In genomic region chr17:82437325-82437668, GRCh38 we compare ENCODE assay signal across 17 cellular contexts. TPM values are rescaled to one million over a fixed set of nuclear protein-coding genes. Genes with fewer than 3 reads are reported as not detected.
DNase-seq lines count a peak whose midpoint lies in the region; ATAC-seq and TF ChIP-seq lines count a peak whose summit lies in the region.
"Had no signal": no experiment of that assay in that cellular context is flagged by ENCODE, and none has a peak within 500 bp of the region (broad histone marks: within the 10 kb centered on the region; RNA-seq: fewer than 3 reads in every experiment).

No MANE protein-coding gene starts in this region.

- no peak for TF ChIP-seq CTCF in SK-N-SH (IDR thresholded peaks at IDR 0.05)
- TF ChIP-seq CTCF in body of pancreas (IDR thresholded peaks at IDR 0.05), result no peak

- H3K9me3 Mint-ChIP-seq in stimulated activated memory B cell treated with anti-CD40 and anti-IgM and Interleukin-4, amounts not matched to agents 10 μg/mL and 1 μg/mL and 100 μg/mL, for 72 hours, result no peaks in the 10 kb centered on the region
- H3K9me3 Mint-ChIP-seq: CD4-positive, CD25-positive, alpha-beta regulatory T cell; GM23338 had no signal

- POLR2A ChIA-PET in SK-N-SH (lab: Yijun Ruan, JAX), result no interaction called here

- no peak for ATAC-seq in SK-N-SH treated with all-trans-retinoic acid at 6 μM for 48 hours
- peak; percentile 27 for ATAC-seq in body of pancreas
- no peak for ATAC-seq in stimulated activated memory B cell treated with anti-CD40 and anti-IgM and Interleukin-4, amounts not matched to agents 10 μg/mL and 1 μg/mL and 100 μg/mL, for 72 hours
- no peak for ATAC-seq in HG03432 (IDR thresholded peaks at IDR 0.05; ENCODE audit: unreplicated experiment)
- ATAC-seq in HG03439 (IDR thresholded peaks at IDR 0.05; ENCODE audit: unreplicated experiment), result no peak
- ATAC-seq: GM23338 had no signal

- H3K36me3 ChIP-seq in SK-N-SH (replicated peaks in 1 of 2; ENCODE audit: control insufficient read depth in 1 of 2, insufficient read depth in 2 of 2, low read length in 1 of 2) (peaks cover 0 to 18% of the 10 kb centered on the region in 2 experiments), body of pancreas (replicated peaks in 1 of 2; ENCODE audit: insufficient read depth in 1 of 2, low read depth in 2 of 2) (no peaks in the 10 kb centered on the region)

- DNase-seq in SK-N-SH, result peak; percentile 34
- peak; percentile 32 for DNase-seq in D341Med (ENCODE audit: low spot score)
- peak in 1 of 4 donors; percentile 27 for DNase-seq in body of pancreas
- no peak for DNase-seq in DMS53 (lab: John Stamatoyannopoulos, UW)
- DNase-seq: 8988T; AML-193; Calu3; CD4-positive, CD25-positive, alpha-beta regulatory T cell; DND-41; GDM1; IMR-90 had no signal

- H3K27ac Mint-ChIP-seq in stimulated activated memory B cell treated with anti-CD40 and anti-IgM and Interleukin-4, amounts not matched to agents 10 μg/mL and 1 μg/mL and 100 μg/mL, for 72 hours, result peak overlapping the region; percentile 10
- H3K27ac Mint-ChIP-seq: GM23338 had no signal

- H3K9me3 ChIP-seq in SK-N-SH (no peaks in the 10 kb centered on the region), body of pancreas (no peaks in the 10 kb centered on the region)
- H3K9me3 ChIP-seq: BLaER1 had no signal

- H3K27ac ChIP-seq in SK-N-SH (ENCODE audit: low read depth in 2 of 2, low read length in 1 of 2) (no peak overlapping the region), body of pancreas (peak overlapping the region; percentile 49 to 82 (median 76))

- no peaks in the 10 kb centered on the region for H3K27me3 Mint-ChIP-seq in stimulated activated memory B cell treated with anti-CD40 and anti-IgM and Interleukin-4, amounts not matched to agents 10 μg/mL and 1 μg/mL and 100 μg/mL, for 72 hours
- H3K27me3 Mint-ChIP-seq: CD4-positive, CD25-positive, alpha-beta regulatory T cell had no signal

- TF ChIP-seq EP300 in SK-N-SH (IDR thresholded peaks at IDR 0.05; ENCODE audit: borderline replicate concordance in 1 of 2, low read depth in 1 of 2, low read length in 1 of 2), result no peak

- CTCF ChIA-PET in SK-N-SH (lab: Yijun Ruan, JAX), result no interaction called here

- peaks cover 52% of the 10 kb centered on the region for H3K4me1 Mint-ChIP-seq in stimulated activated memory B cell treated with anti-CD40 and anti-IgM and Interleukin-4, amounts not matched to agents 10 μg/mL and 1 μg/mL and 100 μg/mL, for 72 hours

- H3K4me3 Mint-ChIP-seq in stimulated activated memory B cell treated with anti-CD40 and anti-IgM and Interleukin-4, amounts not matched to agents 10 μg/mL and 1 μg/mL and 100 μg/mL, for 72 hours, result no peak overlapping the region
- H3K4me3 Mint-ChIP-seq: CD4-positive, CD25-positive, alpha-beta regulatory T cell; GM23338 had no signal

- 96% methylated on average over 5 of the region's 18 CpGs for WGBS in SK-N-SH (ENCODE audit: low lambda C conversion rate)
- 10 to 43% methylated on average over 2 to 16 of the region's 18 CpGs for WGBS in body of pancreas, 2 donors

- intact Hi-C loops in body of pancreas (cut with DNase I), result no loop called here

- TF ChIP-seq POLR2A in body of pancreas (IDR thresholded peaks at IDR 0.05), result no peak

- H3K4me3 ChIP-seq in SK-N-SH (ENCODE audit: low read depth in 2 of 2, low read length in 1 of 2) (no peak overlapping the region), body of pancreas (no peak overlapping the region)
- H3K4me3 ChIP-seq: BLaER1, GM23338 had no signal

- no peaks in the 10 kb centered on the region for H3K79me2 ChIP-seq in SK-N-SH (ENCODE audit: insufficient read depth)

- TF ChIP-seq RAD21 in SK-N-SH (IDR thresholded peaks at IDR 0.05; ENCODE audit: low read length), result no peak

- H3K36me3 Mint-ChIP-seq in stimulated activated memory B cell treated with anti-CD40 and anti-IgM and Interleukin-4, amounts not matched to agents 10 μg/mL and 1 μg/mL and 100 μg/mL, for 72 hours, result peaks cover 7% of the 10 kb centered on the region
- H3K36me3 Mint-ChIP-seq: CD4-positive, CD25-positive, alpha-beta regulatory T cell had no signal

- peaks cover 12% of the 10 kb centered on the region for H3F3A ChIP-seq in SK-N-SH (replicated peaks; ENCODE audit: insufficient read depth)

- no peak overlapping the region for H3K4me2 ChIP-seq in SK-N-SH
- H3K4me2 ChIP-seq: BLaER1, GM23338 had no signal

- H3K9me2 ChIP-seq in SK-N-SH, result no peaks in the 10 kb centered on the region

- no peaks in the 10 kb centered on the region for H3K27me3 ChIP-seq in SK-N-SH (ENCODE audit: insufficient read depth)
- H3K27me3 ChIP-seq in body of pancreas, result no peaks in the 10 kb centered on the region
- H3K27me3 ChIP-seq: BLaER1 had no signal

- H2AFZ ChIP-seq in SK-N-SH (ENCODE audit: low read depth), result no peak overlapping the region
- H2AFZ ChIP-seq: GM23338 had no signal

- H3K9ac ChIP-seq in SK-N-SH, result no peak overlapping the region
- H3K9ac ChIP-seq: BLaER1 had no signal

- H3K4me1 ChIP-seq in SK-N-SH (ENCODE audit: control insufficient read depth in 1 of 2, insufficient read depth in 2 of 2, low read depth in 1 of 2, low read length in 1 of 2), result no peaks in the 10 kb centered on the region; a peak in 1 of 4 replicates
- peaks cover 36% of the 10 kb centered on the region for H3K4me1 ChIP-seq in body of pancreas

- peaks cover 10% of the 10 kb centered on the region; the same call in 1 of the 2 replicates for H4K20me1 ChIP-seq in SK-N-SH (ENCODE audit: insufficient read depth)

TF ChIP-seq in SK-N-SH, 30 proteins besides CTCF, POLR2A, EP300 and RAD21 (continues in another document):
- no peak for TF ChIP-seq SIN3A (IDR thresholded peaks at IDR 0.05; ENCODE audit: borderline replicate concordance, low read depth, low read length)
- TF ChIP-seq POLR2AphosphoS5 (IDR thresholded peaks at IDR 0.05; ENCODE audit: low read depth, low read length), result no peak
- TF ChIP-seq FOXM1 (IDR thresholded peaks at IDR 0.05; ENCODE audit: low read depth), result no peak
- TF ChIP-seq RXRA (IDR thresholded peaks at IDR 0.05; ENCODE audit: borderline replicate concordance, low read depth), result no peak
- no peak for TF ChIP-seq GABPA (IDR thresholded peaks at IDR 0.05; ENCODE audit: low read depth)
- TF ChIP-seq NRF1 (IDR thresholded peaks at IDR 0.05; ENCODE audit: low read depth, low read length), result no peak
- TF ChIP-seq CHD2 (IDR thresholded peaks at IDR 0.05; ENCODE audit: low read length, partially characterized antibody), result no peak
- TF ChIP-seq ELF1 (IDR thresholded peaks at IDR 0.05), result no peak
- no peak for TF ChIP-seq MEF2A (IDR thresholded peaks at IDR 0.05; ENCODE audit: borderline replicate concordance, low read depth)
- TF ChIP-seq USF2 (IDR thresholded peaks at IDR 0.05; ENCODE audit: borderline replicate concordance, low read depth, low read length), result no peak
- no peak for TF ChIP-seq FOSL2 (IDR thresholded peaks at IDR 0.05; ENCODE audit: borderline replicate concordance, low read depth)
- no peak for TF ChIP-seq MXI1 (IDR thresholded peaks at IDR 0.05; ENCODE audit: low read depth, low read length)

TF ChIP-seq in SK-N-SH treated with all-trans-retinoic acid at 6 μM for 48 hours, 23 proteins besides CTCF, POLR2A, EP300 and RAD21 (continues in another document):
- TF ChIP-seq ARNTL (CRISPR knock-in tag; IDR thresholded peaks at IDR 0.05; ENCODE audit: borderline replicate concordance, low read depth) (no peak), BACH2 (CRISPR knock-in tag; IDR thresholded peaks at IDR 0.05; ENCODE audit: borderline replicate concordance) (no peak), GLIS3 (CRISPR knock-in tag; IDR thresholded peaks at IDR 0.05) (no peak), RARB (CRISPR knock-in tag; IDR thresholded peaks at IDR 0.05) (no peak), ZNF8 (CRISPR knock-in tag; IDR thresholded peaks at IDR 0.05) (no peak), OSR1 (CRISPR knock-in tag; IDR thresholded peaks at IDR 0.05) (no peak), CSDC2 (CRISPR knock-in tag; IDR thresholded peaks at IDR 0.05) (no peak), ESRRG (CRISPR knock-in tag; IDR thresholded peaks at IDR 0.05) (no peak), ZFP3 (CRISPR knock-in tag; IDR thresholded peaks at IDR 0.05) (no peak), ZNF565 (CRISPR knock-in tag; conservative IDR thresholded peaks at IDR 0.05; ENCODE audit: low read depth) (no peak)
- TF ChIP-seq, protein P1, sequence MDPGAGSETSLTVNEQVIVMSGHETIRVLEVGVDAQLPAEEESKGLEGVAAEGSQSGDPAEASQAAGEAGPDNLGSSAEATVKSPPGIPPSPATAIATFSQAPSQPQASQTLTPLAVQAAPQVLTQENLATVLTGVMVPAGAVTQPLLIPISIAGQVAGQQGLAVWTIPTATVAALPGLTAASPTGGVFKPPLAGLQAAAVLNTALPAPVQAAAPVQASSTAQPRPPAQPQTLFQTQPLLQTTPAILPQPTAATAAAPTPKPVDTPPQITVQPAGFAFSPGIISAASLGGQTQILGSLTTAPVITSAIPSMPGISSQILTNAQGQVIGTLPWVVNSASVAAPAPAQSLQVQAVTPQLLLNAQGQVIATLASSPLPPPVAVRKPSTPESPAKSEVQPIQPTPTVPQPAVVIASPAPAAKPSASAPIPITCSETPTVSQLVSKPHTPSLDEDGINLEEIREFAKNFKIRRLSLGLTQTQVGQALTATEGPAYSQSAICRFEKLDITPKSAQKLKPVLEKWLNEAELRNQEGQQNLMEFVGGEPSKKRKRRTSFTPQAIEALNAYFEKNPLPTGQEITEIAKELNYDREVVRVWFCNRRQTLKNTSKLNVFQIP (CRISPR knock-in tag; IDR thresholded peaks at IDR 0.05; ENCODE audit: borderline replicate concordance, low read depth), result no peak

RNA-seq across cellular contexts. Expression of gene CYBC1, which starts 13.3 kb away (rescaled TPM):
- polyA plus RNA-seq in SK-N-SH (2012; rRNA removed), result 160 and 165 TPM in 2 replicates
- polyA plus RNA-seq in SK-N-SH (2012; cell fraction: cytosol; rRNA removed), result 97.3 and 115 TPM in 2 replicates
- polyA plus RNA-seq in SK-N-SH (2012; cell fraction: nucleus; rRNA removed), result 403 and 584 TPM in 2 replicates
- 10 to 100 TPM; 53.1 to 68.2 TPM for total RNA-seq in body of pancreas

RNA-seq across cellular contexts. Expression of gene OGFOD3, which starts 18.9 kb away (rescaled TPM):
- polyA plus RNA-seq in SK-N-SH (2012; rRNA removed), result 57.1 and 68.2 TPM in 2 replicates
- polyA plus RNA-seq in SK-N-SH (2012; cell fraction: cytosol; rRNA removed), result 38.7 and 54.7 TPM in 2 replicates
- polyA plus RNA-seq in SK-N-SH (2012; cell fraction: nucleus; rRNA removed), result 67.2 and 94.3 TPM in 2 replicates
- 10 to 100 TPM; 16.8 to 40.0 TPM for total RNA-seq in body of pancreas

RNA-seq across cellular contexts. Expression of gene HEXD, which starts 19.1 kb away (rescaled TPM):
- polyA plus RNA-seq in SK-N-SH (2012; rRNA removed), result 38.8 and 43.1 TPM in 2 replicates
- 10.8 and 18.1 TPM in 2 replicates for polyA plus RNA-seq in SK-N-SH (2012; cell fraction: cytosol; rRNA removed)
- polyA plus RNA-seq in SK-N-SH (2012; cell fraction: nucleus; rRNA removed), result 328 and 454 TPM in 2 replicates
- 100 to 1,000 TPM in 1 of 2 donors, 10 to 100 TPM in 1; 54.7 to 188 TPM for total RNA-seq in body of pancreas

RNA-seq across cellular contexts. Expression of gene NARF, which starts 21.2 kb away (rescaled TPM):
- 128 and 130 TPM in 2 replicates for polyA plus RNA-seq in SK-N-SH (2012; rRNA removed)
- 90.6 and 112 TPM in 2 replicates for polyA plus RNA-seq in SK-N-SH (2012; cell fraction: cytosol; rRNA removed)
- 222 and 289 TPM in 2 replicates for polyA plus RNA-seq in SK-N-SH (2012; cell fraction: nucleus; rRNA removed)
- total RNA-seq in body of pancreas, result 10 to 100 TPM; 14.5 to 85.4 TPM

Comparison
In these comparisons a context has a peak if more than half of its experiments do, and no peak if none do; other contexts are left out.
1. H3K27ac ChIP-seq: peak in body of pancreas (4 of 4); none in SK-N-SH (0 of 2).